1 cellular context compared by ENCODE assay signal in genomic region chr19:10618846-10619245, GRCh38.
TF ChIP-seq lines count a peak whose summit lies in the region.

No MANE protein-coding gene starts in this region.

TF ChIP-seq in Ishikawa, 13 proteins besides CTCF, POLR2A, EP300 and RAD21 (continued from another document):
- TF ChIP-seq REST (IDR thresholded peaks at IDR 0.05; ENCODE audit: low read depth) (no peak), ZBTB7A (IDR thresholded peaks at IDR 0.05; ENCODE audit: low read depth) (no peak), USF1 (IDR thresholded peaks at IDR 0.05) (no peak), TAF1 (IDR thresholded peaks at IDR 0.05; ENCODE audit: low read depth) (no peak), CEBPB (IDR thresholded peaks at IDR 0.05) (peak; percentile 96), EGR1 (IDR thresholded peaks at IDR 0.05) (no peak), MAX (IDR thresholded peaks at IDR 0.05) (0 out of 2 replicates have a peak, but pooled peaks have one; percentile 21), TCF12 (IDR thresholded peaks at IDR 0.05; ENCODE audit: low read depth) (0 out of 2 replicates have a peak, but pooled peaks have one; percentile 40), CREB1 (IDR thresholded peaks at IDR 0.05; ENCODE audit: low read depth) (no peak)
TF ChIP-seq in Ishikawa: peak in this region for 5.
